ENCODE assay signal across 1 cellular context in the genomic region with DNA sequence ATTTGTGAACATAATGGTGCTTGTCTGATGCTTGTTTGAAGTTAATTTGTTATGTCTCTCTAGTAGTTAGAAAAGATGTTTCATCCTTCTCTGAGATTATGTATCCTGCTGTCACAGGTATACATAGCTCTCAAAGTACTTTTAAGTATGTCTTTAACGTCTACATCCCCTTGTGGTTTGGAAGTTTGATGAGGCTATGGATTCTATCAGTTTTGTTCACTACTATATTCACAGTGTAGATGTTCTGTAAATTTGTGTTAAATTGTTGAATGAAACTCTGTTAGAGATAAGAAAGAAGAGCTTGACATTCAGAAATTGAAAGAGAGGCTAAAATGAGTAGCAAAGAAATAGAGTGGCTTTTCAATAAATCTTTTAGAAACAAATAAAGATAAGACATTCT.
TF ChIP-seq lines count a peak whose summit lies in the region.

No MANE protein-coding gene starts in this region.

TF ChIP-seq in K562, 482 proteins besides CTCF, POLR2A, EP300 and RAD21 (continued from another document):
- TF ChIP-seq, protein P1, sequence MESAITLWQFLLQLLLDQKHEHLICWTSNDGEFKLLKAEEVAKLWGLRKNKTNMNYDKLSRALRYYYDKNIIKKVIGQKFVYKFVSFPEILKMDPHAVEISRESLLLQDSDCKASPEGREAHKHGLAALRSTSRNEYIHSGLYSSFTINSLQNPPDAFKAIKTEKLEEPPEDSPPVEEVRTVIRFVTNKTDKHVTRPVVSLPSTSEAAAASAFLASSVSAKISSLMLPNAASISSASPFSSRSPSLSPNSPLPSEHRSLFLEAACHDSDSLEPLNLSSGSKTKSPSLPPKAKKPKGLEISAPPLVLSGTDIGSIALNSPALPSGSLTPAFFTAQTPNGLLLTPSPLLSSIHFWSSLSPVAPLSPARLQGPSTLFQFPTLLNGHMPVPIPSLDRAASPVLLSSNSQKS (CRISPR knock-in tag; IDR thresholded peaks at IDR 0.05) = 0 out of 2 replicates have a peak, but pooled peaks have one; percentile 64
- TF ChIP-seq, protein P2, sequence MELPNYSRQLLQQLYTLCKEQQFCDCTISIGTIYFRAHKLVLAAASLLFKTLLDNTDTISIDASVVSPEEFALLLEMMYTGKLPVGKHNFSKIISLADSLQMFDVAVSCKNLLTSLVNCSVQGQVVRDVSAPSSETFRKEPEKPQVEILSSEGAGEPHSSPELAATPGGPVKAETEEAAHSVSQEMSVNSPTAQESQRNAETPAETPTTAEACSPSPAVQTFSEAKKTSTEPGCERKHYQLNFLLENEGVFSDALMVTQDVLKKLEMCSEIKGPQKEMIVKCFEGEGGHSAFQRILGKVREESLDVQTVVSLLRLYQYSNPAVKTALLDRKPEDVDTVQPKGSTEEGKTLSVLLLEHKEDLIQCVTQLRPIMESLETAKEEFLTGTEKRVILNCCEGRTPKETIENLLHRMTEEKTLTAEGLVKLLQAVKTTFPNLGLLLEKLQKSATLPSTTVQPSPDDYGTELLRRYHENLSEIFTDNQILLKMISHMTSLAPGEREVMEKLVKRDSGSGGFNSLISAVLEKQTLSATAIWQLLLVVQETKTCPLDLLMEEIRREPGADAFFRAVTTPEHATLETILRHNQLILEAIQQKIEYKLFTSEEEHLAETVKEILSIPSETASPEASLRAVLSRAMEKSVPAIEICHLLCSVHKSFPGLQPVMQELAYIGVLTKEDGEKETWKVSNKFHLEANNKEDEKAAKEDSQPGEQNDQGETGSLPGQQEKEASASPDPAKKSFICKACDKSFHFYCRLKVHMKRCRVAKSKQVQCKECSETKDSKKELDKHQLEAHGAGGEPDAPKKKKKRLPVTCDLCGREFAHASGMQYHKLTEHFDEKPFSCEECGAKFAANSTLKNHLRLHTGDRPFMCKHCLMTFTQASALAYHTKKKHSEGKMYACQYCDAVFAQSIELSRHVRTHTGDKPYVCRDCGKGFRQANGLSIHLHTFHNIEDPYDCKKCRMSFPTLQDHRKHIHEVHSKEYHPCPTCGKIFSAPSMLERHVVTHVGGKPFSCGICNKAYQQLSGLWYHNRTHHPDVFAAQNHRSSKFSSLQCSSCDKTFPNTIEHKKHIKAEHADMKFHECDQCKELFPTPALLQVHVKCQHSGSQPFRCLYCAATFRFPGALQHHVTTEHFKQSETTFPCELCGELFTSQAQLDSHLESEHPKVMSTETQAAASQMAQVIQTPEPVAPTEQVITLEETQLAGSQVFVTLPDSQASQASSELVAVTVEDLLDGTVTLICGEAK (IDR thresholded peaks at IDR 0.05) = no peak
- TF ChIP-seq, protein P2 (CRISPR knock-in tag; IDR thresholded peaks at IDR 0.05) = peak; percentile 19; the same call in 1 of the 2 replicates
